ENCODE assay signal across 8 cellular contexts in genomic region chr21:33491373-33492102, GRCh38. TPM values are rescaled to one million over a fixed set of nuclear protein-coding genes. Genes with fewer than 3 reads are reported as not detected.
A peak's percentile ranks its signal among the peaks of the same experiment; 100 is the strongest.
DNase-seq lines count a peak whose midpoint lies in the region; ATAC-seq and TF ChIP-seq lines count a peak whose summit lies in the region.

DNAJC28 (minus strand) TSS chr21:33491716; CDS start chr21:33489393, 2,323 bp downstream.

- peak within 1 kb of the TSS; percentile 83 for H3K4me3 ChIP-seq in GM06990 (replicated peaks; ENCODE audit: low read depth, low read length)
- peak within 1 kb of the TSS; percentile 90 for H3K4me3 ChIP-seq in SK-N-MC
- H3K4me3 ChIP-seq in osteoblast (ENCODE audit: insufficient read depth, low read length), result peak within 1 kb of the TSS; percentile 94
- peak within 1 kb of the TSS; percentile 77 for H3K4me3 ChIP-seq in thoracic aorta

- H3K4me3 Mint-ChIP-seq in HFFc6, result peak within 1 kb of the TSS; percentile 92

- H3K27me3 Mint-ChIP-seq in HFFc6 (ENCODE audit: insufficient read depth), result peaks cover 3% of the 10 kb centered on the region; the same call in 1 of the 2 replicates

- H3K4me1 Mint-ChIP-seq in HFFc6 (ENCODE audit: low read depth), result peaks cover 14% of the 10 kb centered on the region

- DNase-seq in GM06990 (ENCODE audit: extremely low read depth, insufficient read length) (peak; percentile 93), HFFc6 (peak; percentile 84), NAMALWA (ENCODE audit: low spot score) (peak; percentile 97), SK-N-MC (ENCODE audit: low read depth, low spot score) (peak; percentile 81), glomerular visceral epithelial cell (ENCODE audit: extremely low spot score) (peak; percentile 95), osteoblast (ENCODE audit: insufficient read length, low spot score, missing footprints) (peak; percentile 98), thoracic aorta (ENCODE audit: low spot score) (peak; percentile 80)
- peak; percentile 91 to 93 for DNase-seq in activated naive CD4-positive, alpha-beta T cell treated with anti-CD3 and anti-CD28 coated beads, Interleukin-2, amount 50 U/mL, for 72 hours (ENCODE audit: low spot score in 2 of 2)

- H3K79me2 ChIP-seq in osteoblast (ENCODE audit: insufficient read depth, low read length), result no peaks in the 10 kb centered on the region

- H3K9me3 ChIP-seq in SK-N-MC (ENCODE audit: low read depth, low read length) (no peaks in the 10 kb centered on the region), osteoblast (ENCODE audit: low read depth, low read length) (no peaks in the 10 kb centered on the region), thoracic aorta (no peaks in the 10 kb centered on the region)

- peak within 1 kb of the TSS; percentile 68 for H3K9ac ChIP-seq in SK-N-MC (ENCODE audit: insufficient read length)

- peak; percentile 98 to 99 for ATAC-seq in activated naive CD4-positive, alpha-beta T cell treated with anti-CD3 and anti-CD28 coated beads, Interleukin-2, amount 50 U/mL, for 72 hours
- ATAC-seq in thoracic aorta (ENCODE audit: insufficient number of reproducible peaks, low FRiP score, low read depth), result peak; percentile 88

- H3K9me3 Mint-ChIP-seq in HFFc6, result no peaks in the 10 kb centered on the region
- H3K9me3 Mint-ChIP-seq in activated naive CD4-positive, alpha-beta T cell treated with anti-CD3 and anti-CD28 coated beads, Interleukin-2, amount 50 U/mL, for 72 hours, result no peaks in the 10 kb centered on the region

- peak within 1 kb of the TSS; percentile 100 for H3K4me2 ChIP-seq in osteoblast (ENCODE audit: insufficient read depth, low read length)

- peak within 1 kb of the TSS; percentile 70 for H3K27ac Mint-ChIP-seq in HFFc6
- peak within 1 kb of the TSS; percentile 95 to 96 for H3K27ac Mint-ChIP-seq in activated naive CD4-positive, alpha-beta T cell treated with anti-CD3 and anti-CD28 coated beads, Interleukin-2, amount 50 U/mL, for 72 hours

- no peak within 1 kb of the TSS for H3K27ac ChIP-seq in SK-N-MC
- peak within 1 kb of the TSS; percentile 63 for H3K27ac ChIP-seq in osteoblast (ENCODE audit: low read depth, low read length)
- peak within 1 kb of the TSS; percentile 55 to 68 for H3K27ac ChIP-seq in thoracic aorta

- H3K36me3 ChIP-seq in GM06990 (ENCODE audit: control insufficient read depth, insufficient read depth, low read length) (no peaks in the 10 kb centered on the region), SK-N-MC (ENCODE audit: insufficient read depth, low read length) (no peaks in the 10 kb centered on the region), osteoblast (ENCODE audit: insufficient read depth, low read length) (no peaks in the 10 kb centered on the region), thoracic aorta (no peaks in the 10 kb centered on the region)

- H3K4me1 ChIP-seq in osteoblast (ENCODE audit: insufficient read depth, low read length), result peaks cover 6% of the 10 kb centered on the region
- no peaks in the 10 kb centered on the region for H3K4me1 ChIP-seq in thoracic aorta (ENCODE audit: control insufficient read depth in 1 of 2, low read depth in 2 of 2)

- H3K27me3 ChIP-seq in GM06990 (replicated peaks; ENCODE audit: control insufficient read depth, insufficient read depth, low read length) (no peaks in the 10 kb centered on the region), osteoblast (ENCODE audit: insufficient read depth, low read length) (peaks cover 11% of the 10 kb centered on the region), thoracic aorta (replicated peaks; ENCODE audit: insufficient read depth) (no peaks in the 10 kb centered on the region)

- H2AFZ ChIP-seq in osteoblast (ENCODE audit: low read length), result peak within 1 kb of the TSS; percentile 97

- no peak for TF ChIP-seq CTCF in GM06990 (IDR thresholded peaks at IDR 0.05; ENCODE audit: insufficient read depth, low read length, poor library complexity, severe bottlenecking)
- TF ChIP-seq CTCF in HFFc6 (IDR thresholded peaks at IDR 0.05), result no peak
- TF ChIP-seq CTCF in osteoblast (IDR thresholded peaks at IDR 0.05; ENCODE audit: extremely low read depth, low read depth, low read length), result no peak
- TF ChIP-seq CTCF in thoracic aorta (IDR thresholded peaks at IDR 0.05), result no peak

- no peaks in the 10 kb centered on the region for H4K20me1 ChIP-seq in osteoblast (ENCODE audit: insufficient read depth, low read length)

- H3K36me3 Mint-ChIP-seq in HFFc6 (ENCODE audit: low read depth), result no peaks in the 10 kb centered on the region
- peaks cover 0 to 4% of the 10 kb centered on the region in 2 donors for H3K36me3 Mint-ChIP-seq in activated naive CD4-positive, alpha-beta T cell treated with anti-CD3 and anti-CD28 coated beads, Interleukin-2, amount 50 U/mL, for 72 hours

RNA-seq across cellular contexts. Expression of gene DNAJC28, which starts in this region (rescaled TPM):
- 1 to 10 TPM in 5 of 6 experiments, under 1 TPM in 1; 0.91 to 2.2 (median 1.2) TPM for total RNA-seq in HFFc6 (2021; fragmentation: NEBNext Ultra II Directional; extraction: Animal tissue kit (Norgen Biotek cat#: 25700))
- under 1 TPM; 0.49 to 0.91 TPM for total RNA-seq in activated naive CD4-positive, alpha-beta T cell treated with anti-CD3 and anti-CD28 coated beads, Interleukin-2, amount 50 U/mL, for 72 hours
- 3.2 and 4.0 TPM in 2 replicates for total RNA-seq in osteoblast
- total RNA-seq in thoracic aorta, result 1 to 10 TPM in 1 of 2 donors, under 1 TPM in 1; 0.42 to 1.5 TPM

Comparison
In these comparisons a context has a peak if more than half of its experiments do, and no peak if none do; other contexts are left out.
1. Peak in DNase-seq and ATAC-seq in activated naive CD4-positive, alpha-beta T cell treated with anti-CD3 and anti-CD28 coated beads, Interleukin-2, amount 50 U/mL, for 72 hours; RNA of the gene not detected or under 1 TPM.